1 cellular context compared by ENCODE assay signal in genomic region chr1:7551442-7551841, GRCh38.
TF ChIP-seq lines count a peak whose summit lies in the region.

No MANE protein-coding gene starts in this region.

TF ChIP-seq in SK-N-SH, 30 proteins besides CTCF, POLR2A, EP300 and RAD21 (continued from another document):
- no peak for TF ChIP-seq ZBTB33 (IDR thresholded peaks at IDR 0.05; ENCODE audit: borderline replicate concordance, low read depth)
- no peak for TF ChIP-seq REST (IDR thresholded peaks at IDR 0.05; ENCODE audit: low read depth, low read length)
- TF ChIP-seq MEF2A (IDR thresholded peaks at IDR 0.05; ENCODE audit: borderline replicate concordance, low read depth) = no peak
- TF ChIP-seq GATA2 (CRISPR knock-in tag; IDR thresholded peaks at IDR 0.05) = no peak
- TF ChIP-seq JUND (IDR thresholded peaks at IDR 0.05) = no peak
- TF ChIP-seq GABPA (IDR thresholded peaks at IDR 0.05; ENCODE audit: low read depth) = no peak
- no peak for TF ChIP-seq PBX3 (IDR thresholded peaks at IDR 0.05)
- TF ChIP-seq RXRA (IDR thresholded peaks at IDR 0.05; ENCODE audit: borderline replicate concordance, low read depth) = no peak
- TF ChIP-seq TCF12 (IDR thresholded peaks at IDR 0.05) = no peak
- TF ChIP-seq FOXJ3 (CRISPR knock-in tag; IDR thresholded peaks at IDR 0.05) = no peak
- TF ChIP-seq NFIC (IDR thresholded peaks at IDR 0.05; ENCODE audit: borderline replicate concordance) = no peak
